In genomic region chr9:3479516-3480352, GRCh38 we compare ENCODE assay signal across 10 cellular contexts. TPM values are rescaled to one million over a fixed set of nuclear protein-coding genes. Genes with fewer than 3 reads are reported as not detected.
DNase-seq lines count a peak whose midpoint lies in the region; ATAC-seq and TF ChIP-seq lines count a peak whose summit lies in the region.
"Had no signal": no experiment of that assay in that cellular context is flagged by ENCODE, and none has a peak within 500 bp of the region (broad histone marks: within the 10 kb centered on the region; RNA-seq: fewer than 3 reads in every experiment).

No MANE protein-coding gene starts in this region.

- intact Hi-C loops in gastrocnemius medialis (cut with DNase I; ENCODE audit: low total_unique reads), result no loop called here

- 83% methylated on average over 7 of the region's 7 CpGs for WGBS in HUES64
- 84% methylated on average over 7 of the region's 7 CpGs for WGBS in suprapubic skin

- H3K9ac ChIP-seq in HUES64 (ENCODE audit: low read depth, low read length), result no peak overlapping the region
- H3K9ac ChIP-seq in iPS-20b (ENCODE audit: low read depth, low read length), result 0 out of 2 replicates have a peak overlapping the region, but pooled peaks have one; percentile 5

- H3K4me1 ChIP-seq in HUES64 (ENCODE audit: insufficient read depth, low read length), result peaks cover 44% of the 10 kb centered on the region
- peaks cover 22% of the 10 kb centered on the region for H3K4me1 ChIP-seq in iPS-20b (ENCODE audit: insufficient read depth, low read length)
- no peaks in the 10 kb centered on the region for H3K4me1 ChIP-seq in suprapubic skin
- H3K4me1 ChIP-seq in gastrocnemius medialis, result no peaks in the 10 kb centered on the region

- H3K36me3 ChIP-seq in HUES64 (ENCODE audit: insufficient read depth, low read length) (peaks cover 3% of the 10 kb centered on the region; the same call in 1 of the 2 replicates), iPS-20b (ENCODE audit: insufficient read depth, low read depth, low read length) (no peaks in the 10 kb centered on the region), suprapubic skin (peaks cover 1% of the 10 kb centered on the region), gastrocnemius medialis (peaks cover 0 to 6% of the 10 kb centered on the region in 2 donors)

- H3K27ac ChIP-seq in HUES64 (ENCODE audit: low read depth, low read length), result peak overlapping the region; percentile 51
- no peak overlapping the region for H3K27ac ChIP-seq in iPS-20b (ENCODE audit: low read length)
- no peak overlapping the region for H3K27ac ChIP-seq in suprapubic skin
- peak overlapping the region in 1 of 4 donors; percentile 6 for H3K27ac ChIP-seq in gastrocnemius medialis

- H3K4me3 ChIP-seq in HUES64 (ENCODE audit: low read length) (no peak overlapping the region), iPS-20b (ENCODE audit: low read length) (no peak overlapping the region; the same call in 1 of the 2 replicates), suprapubic skin (no peak overlapping the region), gastrocnemius medialis (no peak overlapping the region)

- H3K9me3 ChIP-seq in HUES64 (ENCODE audit: insufficient read depth, low read depth, low read length), result no peaks in the 10 kb centered on the region
- H3K9me3 ChIP-seq in iPS-20b (ENCODE audit: insufficient read depth, low read depth, low read length), result no peaks in the 10 kb centered on the region
- no peaks in the 10 kb centered on the region for H3K9me3 ChIP-seq in suprapubic skin
- no peaks in the 10 kb centered on the region for H3K9me3 ChIP-seq in gastrocnemius medialis

- no peaks in the 10 kb centered on the region for H3K27me3 ChIP-seq in HUES64 (ENCODE audit: insufficient read depth, low read length)
- no peaks in the 10 kb centered on the region for H3K27me3 ChIP-seq in iPS-20b (ENCODE audit: insufficient read depth, low read length)
- H3K27me3 ChIP-seq in suprapubic skin, result no peaks in the 10 kb centered on the region
- H3K27me3 ChIP-seq in gastrocnemius medialis, result no peaks in the 10 kb centered on the region

- ATAC-seq in GM18861 (IDR thresholded peaks at IDR 0.05; ENCODE audit: unreplicated experiment) (peak; percentile 29), GM21717 (IDR thresholded peaks at IDR 0.05; ENCODE audit: unreplicated experiment) (peak; percentile 47), gastrocnemius medialis (no peak)

- in situ Hi-C loops in gastrocnemius medialis (cut with MboI; ENCODE audit: low sequenced_read_pairs in 4 of 4), result no loop called here

- no peak for TF ChIP-seq EP300 in suprapubic skin (IDR thresholded peaks at IDR 0.05)

- no peak for DNase-seq in suprapubic skin (ENCODE audit: low spot score in 2 of 2)
- no peak for DNase-seq in middle frontal gyrus (ENCODE audit: extremely low spot score, low spot score)
- DNase-seq in gastrocnemius medialis, result no peak
- DNase-seq: activated CD8-positive, alpha-beta memory T cell treated with anti-CD3 and anti-CD28 coated beads for 24 hours; erythroblast; NCI-H1694 had no signal

- TF ChIP-seq CTCF in suprapubic skin (IDR thresholded peaks at IDR 0.05), result no peak
- TF ChIP-seq CTCF in gastrocnemius medialis (IDR thresholded peaks at IDR 0.05 in 4 of 5, conservative IDR thresholded peaks at IDR 0.05 in 1 of 5), result no peak

- TF ChIP-seq POLR2A in suprapubic skin (IDR thresholded peaks at IDR 0.05) (no peak), gastrocnemius medialis (IDR thresholded peaks at IDR 0.05) (no peak)

RNA-seq across cellular contexts. Expression of gene RFX3, which starts 46.1 kb away (rescaled TPM):
- polyA plus RNA-seq in HUES64 (2013, experiment 1 of 2), result 7.3 TPM
- polyA plus RNA-seq in HUES64 (2013, experiment 2 of 2), result 7.7 TPM
- total RNA-seq in suprapubic skin (10 to 100 TPM in 1 of 4 donors, 1 to 10 TPM in 3; 7.7 to 23.5 (median 9.4) TPM), gastrocnemius medialis (10 to 100 TPM in 1 of 4 donors, 1 to 10 TPM in 3; 2.1 to 11.5 (median 7.3) TPM)

Comparison
In these comparisons a context has a peak if more than half of its experiments do, and no peak if none do; other contexts are left out.
1. ATAC-seq: peak in GM18861 (single experiment) and GM21717 (single experiment); none in gastrocnemius medialis (0 of 2).